Comparison of ENCODE assay signal across 27 cellular contexts in genomic region chr10:127343831-127344230, GRCh38.
"Had no signal": no experiment of that assay in that cellular context is flagged by ENCODE, and none has a peak within 500 bp of the region (broad histone marks: within the 10 kb centered on the region; RNA-seq: fewer than 3 reads in every experiment).

No MANE protein-coding gene starts in this region.

- H3K4me1 ChIP-seq: gastroesophageal sphincter had no signal

- H3K36me3 ChIP-seq: WERI-Rb-1 had no signal

- DNase-seq: activated CD4-positive, alpha-beta memory T cell treated with anti-CD3 and anti-CD28 coated beads, Interleukin-2, amount 10 ng/mL, durations not matched to agents 7 days and 5 days; activated CD4-positive, alpha-beta T cell treated with anti-CD3 and anti-CD28 coated beads, Interleukin-2, amount 10 ng/mL, durations not matched to agents 7 days and 5 days; activated CD4-positive, CD25-positive, alpha-beta regulatory T cell treated with anti-CD3 and anti-CD28 coated beads, Interleukin-2, amount 50 U/mL, for 72 hours; activated CD8-positive, alpha-beta memory T cell treated with anti-CD3 and anti-CD28 coated beads, Interleukin-2, amount 50 U/mL, for 48 hours; activated gamma-delta T cell; activated naive CD4-positive, alpha-beta T cell treated with anti-CD3 and anti-CD28 coated beads, Interleukin-2, amount 10 ng/mL, durations not matched to agents 7 days and 5 days; activated T-cell treated with anti-CD3 and anti-CD28 coated beads, Interleukin-2, amount 50 U/mL, for 24 hours; cerebellar nuclear complex; dorsolateral prefrontal cortex; effector memory CD4-positive, alpha-beta T cell; erythroblast; left cardiac atrium; left ventricle myocardium superior; mucosa of descending colon; small intestine; stimulated activated CD4-positive, alpha-beta T cell treated with anti-CD3 and anti-CD28 coated beads, Interleukin-4, amount 100 ng/mL, for 24 hours; T-helper 9 cell; WERI-Rb-1 had no signal

- H3K4me1 Mint-ChIP-seq: activated CD4-positive, alpha-beta memory T cell treated with anti-CD3 and anti-CD28 coated beads, Interleukin-2, amount 10 ng/mL, durations not matched to agents 7 days and 5 days; activated CD4-positive, alpha-beta T cell treated with anti-CD3 and anti-CD28 coated beads, Interleukin-2, amount 10 ng/mL, durations not matched to agents 7 days and 5 days; activated naive CD4-positive, alpha-beta T cell treated with anti-CD3 and anti-CD28 coated beads, Interleukin-2, amount 10 ng/mL, durations not matched to agents 7 days and 5 days; nephron; stimulated activated effector memory CD8-positive, alpha-beta T cell treated with anti-CD3 and anti-CD28 coated beads, Interleukin-12 subunit alpha, Interleukin-12 subunit beta, amount 100 ng/mL, for 72 hours had no signal

- H3K36me3 Mint-ChIP-seq: activated naive CD4-positive, alpha-beta T cell treated with anti-CD3 and anti-CD28 coated beads, Interleukin-2, amount 10 ng/mL, durations not matched to agents 7 days and 5 days; stimulated activated effector memory CD8-positive, alpha-beta T cell treated with anti-CD3 and anti-CD28 coated beads, Interleukin-12 subunit alpha, Interleukin-12 subunit beta, amount 100 ng/mL, for 72 hours had no signal

- H3K4me3 Mint-ChIP-seq: activated CD4-positive, alpha-beta memory T cell treated with anti-CD3 and anti-CD28 coated beads, Interleukin-2, amount 10 ng/mL, durations not matched to agents 7 days and 5 days; activated CD4-positive, alpha-beta T cell treated with anti-CD3 and anti-CD28 coated beads, Interleukin-2, amount 10 ng/mL, durations not matched to agents 7 days and 5 days; activated naive CD4-positive, alpha-beta T cell treated with anti-CD3 and anti-CD28 coated beads, Interleukin-2, amount 10 ng/mL, durations not matched to agents 7 days and 5 days; activated T-cell treated with anti-CD3 and anti-CD28 coated beads, Interleukin-2, amount 50 U/mL, for 24 hours; nephron; stimulated activated effector memory CD8-positive, alpha-beta T cell treated with anti-CD3 and anti-CD28 coated beads, Interleukin-12 subunit alpha, Interleukin-12 subunit beta, amount 100 ng/mL, for 72 hours; stimulated activated naive CD8-positive, alpha-beta T cell treated with anti-CD3 and anti-CD28 coated beads, Interleukin-15, Interleukin-2, amounts not matched to agents 100 ng/mL and 50 ng/mL, for 24 hours; T-helper 1 cell treated with Interleukin-12 subunit alpha and Interleukin-12 subunit beta and Interleukin-4 antibody, amounts not matched to agents 30 μg/mL and 1 μg/mL, for 36 hours had no signal

- H3K27me3 ChIP-seq: dorsolateral prefrontal cortex, gastroesophageal sphincter, hepatocyte had no signal

- H3K9me3 Mint-ChIP-seq: activated CD4-positive, alpha-beta memory T cell treated with anti-CD3 and anti-CD28 coated beads, Interleukin-2, amount 10 ng/mL, durations not matched to agents 7 days and 5 days; activated CD4-positive, alpha-beta T cell treated with anti-CD3 and anti-CD28 coated beads, Interleukin-2, amount 10 ng/mL, durations not matched to agents 7 days and 5 days; activated naive CD4-positive, alpha-beta T cell treated with anti-CD3 and anti-CD28 coated beads, Interleukin-2, amount 10 ng/mL, durations not matched to agents 7 days and 5 days; activated T-cell treated with anti-CD3 and anti-CD28 coated beads, Interleukin-2, amount 50 U/mL, for 24 hours; nephron; stimulated activated effector memory CD8-positive, alpha-beta T cell treated with anti-CD3 and anti-CD28 coated beads, Interleukin-12 subunit alpha, Interleukin-12 subunit beta, amount 100 ng/mL, for 72 hours; stimulated activated naive CD8-positive, alpha-beta T cell treated with anti-CD3 and anti-CD28 coated beads, Interleukin-15, Interleukin-2, amounts not matched to agents 100 ng/mL and 50 ng/mL, for 24 hours; T-helper 1 cell treated with Interleukin-12 subunit alpha and Interleukin-12 subunit beta and Interleukin-4 antibody, amounts not matched to agents 30 μg/mL and 1 μg/mL, for 36 hours had no signal

- H3K27ac Mint-ChIP-seq: activated CD4-positive, alpha-beta memory T cell treated with anti-CD3 and anti-CD28 coated beads, Interleukin-2, amount 10 ng/mL, durations not matched to agents 7 days and 5 days; activated CD4-positive, alpha-beta T cell treated with anti-CD3 and anti-CD28 coated beads, Interleukin-2, amount 10 ng/mL, durations not matched to agents 7 days and 5 days; activated naive CD4-positive, alpha-beta T cell treated with anti-CD3 and anti-CD28 coated beads, Interleukin-2, amount 10 ng/mL, durations not matched to agents 7 days and 5 days; activated T-cell treated with anti-CD3 and anti-CD28 coated beads, Interleukin-2, amount 50 U/mL, for 24 hours; nephron; stimulated activated effector memory CD8-positive, alpha-beta T cell treated with anti-CD3 and anti-CD28 coated beads, Interleukin-12 subunit alpha, Interleukin-12 subunit beta, amount 100 ng/mL, for 72 hours; stimulated activated naive CD8-positive, alpha-beta T cell treated with anti-CD3 and anti-CD28 coated beads, Interleukin-15, Interleukin-2, amounts not matched to agents 100 ng/mL and 50 ng/mL, for 24 hours; T-helper 1 cell treated with Interleukin-12 subunit alpha and Interleukin-12 subunit beta and Interleukin-4 antibody, amounts not matched to agents 30 μg/mL and 1 μg/mL, for 36 hours had no signal

- H3K27me3 Mint-ChIP-seq: activated CD4-positive, alpha-beta memory T cell treated with anti-CD3 and anti-CD28 coated beads, Interleukin-2, amount 10 ng/mL, durations not matched to agents 7 days and 5 days; activated naive CD4-positive, alpha-beta T cell treated with anti-CD3 and anti-CD28 coated beads, Interleukin-2, amount 10 ng/mL, durations not matched to agents 7 days and 5 days; activated T-cell treated with anti-CD3 and anti-CD28 coated beads, Interleukin-2, amount 50 U/mL, for 24 hours; stimulated activated naive CD8-positive, alpha-beta T cell treated with anti-CD3 and anti-CD28 coated beads, Interleukin-15, Interleukin-2, amounts not matched to agents 100 ng/mL and 50 ng/mL, for 24 hours had no signal

- H3K9me3 ChIP-seq: gastroesophageal sphincter, mucosa of descending colon, thoracic aorta had no signal

- H3K27ac ChIP-seq: coronary artery, dorsolateral prefrontal cortex, gastroesophageal sphincter, hepatocyte, thoracic aorta, WERI-Rb-1 had no signal

- ATAC-seq: gastroesophageal sphincter; left ventricle myocardium superior; mucosa of descending colon; sciatic nerve; stimulated activated effector memory CD8-positive, alpha-beta T cell treated with anti-CD3 and anti-CD28 coated beads, Interleukin-12 subunit alpha, Interleukin-12 subunit beta, amount 100 ng/mL, for 72 hours had no signal

- H3K4me3 ChIP-seq: coronary artery, dorsolateral prefrontal cortex, gastroesophageal sphincter, hepatocyte, mucosa of descending colon, thoracic aorta had no signal
